14 cellular contexts compared by ENCODE assay signal in genomic region chr2:158973511-158973956, GRCh38. TPM values are rescaled to one million over a fixed set of nuclear protein-coding genes. Genes with fewer than 3 reads are reported as not detected.
A peak's percentile ranks its signal among the peaks of the same experiment; 100 is the strongest.
DNase-seq lines count a peak whose midpoint lies in the region; ATAC-seq, FAIRE-seq and TF ChIP-seq lines count a peak whose summit lies in the region.
"Had no signal": no experiment of that assay in that cellular context is flagged by ENCODE, and none has a peak within 500 bp of the region (broad histone marks: within the 10 kb centered on the region; RNA-seq: fewer than 3 reads in every experiment).

No MANE protein-coding gene starts in this region.

- no peak overlapping the region for H3K9ac ChIP-seq in astrocyte (ENCODE audit: low read length)

- H3K27me3 Mint-ChIP-seq in astrocyte (ENCODE audit: low read depth, unreplicated experiment), result no peaks in the 10 kb centered on the region
- H3K27me3 Mint-ChIP-seq in activated CD4-positive, alpha-beta T cell treated with anti-CD3 and anti-CD28 coated beads for 36 hours, result peaks cover 36% of the 10 kb centered on the region
- peaks cover 39% of the 10 kb centered on the region for H3K27me3 Mint-ChIP-seq in activated naive CD4-positive, alpha-beta T cell treated with anti-CD3 and anti-CD28 coated beads, Interleukin-2, amount 10 ng/mL, durations not matched to agents 7 days and 5 days

- H3K4me1 ChIP-seq in astrocyte (ENCODE audit: insufficient read depth, low read length), result peaks cover 3% of the 10 kb centered on the region

- no peak for TF ChIP-seq CTCF in astrocyte (IDR thresholded peaks at IDR 0.05; ENCODE audit: insufficient read depth, low read depth, low read length)

- ATAC-seq in activated CD4-positive, alpha-beta T cell treated with anti-CD3 and anti-CD28 coated beads for 36 hours, result no peak
- ATAC-seq in sciatic nerve, result no peak
- ATAC-seq: activated CD8-positive, alpha-beta T cell treated with anti-CD3 and anti-CD28 coated beads, Interleukin-2, amount 10 ng/mL, durations not matched to agents 7 days and 5 days; activated naive CD8-positive, alpha-beta T cell treated with anti-CD3 and anti-CD28 coated beads, Interleukin-2, amount 50 U/mL, for 24 hours; natural killer cell treated with Interleukin-12 subunit alpha and Interleukin-12 subunit beta and Interleukin-15 and Interleukin-18, amount 100 ng/mL, for 72 hours had no signal

- POLR2A ChIA-PET in activated CD4-positive, alpha-beta T cell treated with anti-CD3 and anti-CD28 coated beads for 36 hours (lab: Charles Lee), result interaction anchor here (0.9 kb wide), 1 partner anchor 9 kb away, joined by 3 read pairs; no protein-coding TSS in a partner anchor

- peaks cover 3% of the 10 kb centered on the region for H3K36me3 Mint-ChIP-seq in astrocyte (ENCODE audit: low read depth, unreplicated experiment)
- no peaks in the 10 kb centered on the region for H3K36me3 Mint-ChIP-seq in activated CD4-positive, alpha-beta T cell treated with anti-CD3 and anti-CD28 coated beads for 36 hours (ENCODE audit: low read depth)
- no peaks in the 10 kb centered on the region for H3K36me3 Mint-ChIP-seq in activated naive CD4-positive, alpha-beta T cell treated with anti-CD3 and anti-CD28 coated beads, Interleukin-2, amount 10 ng/mL, durations not matched to agents 7 days and 5 days
- H3K36me3 Mint-ChIP-seq: CD14-positive monocyte; natural killer cell treated with Interleukin-12 subunit alpha and Interleukin-12 subunit beta and Interleukin-15 and Interleukin-18, amount 100 ng/mL, for 72 hours had no signal

- no peaks in the 10 kb centered on the region for H3K9me3 ChIP-seq in astrocyte (ENCODE audit: insufficient read depth, low read depth, low read length)

- no peak for FAIRE-seq in astrocyte (lab: Jason Lieb, UNC)

- H3K27me3 ChIP-seq in astrocyte (ENCODE audit: insufficient read depth, low read length), result no peaks in the 10 kb centered on the region

- DNase-seq in DMS79 (lab: John Stamatoyannopoulos, UW) (peak; percentile 98), NCI-H2107 treated with DMSO at 0.1 percent for 48 hours (lab: John Stamatoyannopoulos, UW; ENCODE audit: unreplicated experiment) (peak; percentile 90), astrocyte (ENCODE audit: low read depth) (peak; percentile 36), myocyte (ENCODE audit: low read depth) (peak; percentile 24), sciatic nerve (ENCODE audit: low spot score) (no peak), mesenteric fat pad (ENCODE audit: low spot score) (no peak)
- DNase-seq in activated CD4-positive, alpha-beta T cell treated with anti-CD3 and anti-CD28 coated beads for 36 hours, result no peak
- no peak for DNase-seq in activated naive CD4-positive, alpha-beta T cell treated with anti-CD3 and anti-CD28 coated beads, Interleukin-2, amount 10 ng/mL, durations not matched to agents 7 days and 5 days
- DNase-seq: activated CD8-positive, alpha-beta T cell treated with anti-CD3 and anti-CD28 coated beads, Interleukin-2, amount 10 ng/mL, durations not matched to agents 7 days and 5 days; activated naive CD8-positive, alpha-beta T cell treated with anti-CD3 and anti-CD28 coated beads, Interleukin-2, amount 50 U/mL, for 24 hours; stimulated activated CD4-positive, alpha-beta T cell treated with anti-CD3 and anti-CD28 coated beads, Interleukin-12 subunit alpha, Interleukin-12 subunit beta, amount 100 ng/mL, for 4 hours; T-helper 1 cell had no signal

- intact Hi-C loops in activated CD4-positive, alpha-beta T cell treated with anti-CD3 and anti-CD28 coated beads for 36 hours (cut with DNase I, micrococcal nuclease), result no loop called here
- intact Hi-C loops in sciatic nerve (cut with DNase I), result no loop called here

- no peak overlapping the region for H3K4me3 Mint-ChIP-seq in astrocyte (ENCODE audit: unreplicated experiment)
- H3K4me3 Mint-ChIP-seq in activated CD4-positive, alpha-beta T cell treated with anti-CD3 and anti-CD28 coated beads for 36 hours, result no peak overlapping the region
- no peak overlapping the region for H3K4me3 Mint-ChIP-seq in activated naive CD4-positive, alpha-beta T cell treated with anti-CD3 and anti-CD28 coated beads, Interleukin-2, amount 10 ng/mL, durations not matched to agents 7 days and 5 days
- H3K4me3 Mint-ChIP-seq: activated CD8-positive, alpha-beta T cell treated with anti-CD3 and anti-CD28 coated beads, Interleukin-2, amount 10 ng/mL, durations not matched to agents 7 days and 5 days; activated naive CD8-positive, alpha-beta T cell treated with anti-CD3 and anti-CD28 coated beads, Interleukin-2, amount 50 U/mL, for 24 hours; CD14-positive monocyte; natural killer cell treated with Interleukin-12 subunit alpha and Interleukin-12 subunit beta and Interleukin-15 and Interleukin-18, amount 100 ng/mL, for 72 hours had no signal

- H3K27ac Mint-ChIP-seq in astrocyte (ENCODE audit: unreplicated experiment), result no peak overlapping the region
- no peak overlapping the region for H3K27ac Mint-ChIP-seq in activated CD4-positive, alpha-beta T cell treated with anti-CD3 and anti-CD28 coated beads for 36 hours
- H3K27ac Mint-ChIP-seq in activated naive CD4-positive, alpha-beta T cell treated with anti-CD3 and anti-CD28 coated beads, Interleukin-2, amount 10 ng/mL, durations not matched to agents 7 days and 5 days, result no peak overlapping the region
- H3K27ac Mint-ChIP-seq: activated CD8-positive, alpha-beta T cell treated with anti-CD3 and anti-CD28 coated beads, Interleukin-2, amount 10 ng/mL, durations not matched to agents 7 days and 5 days; activated naive CD8-positive, alpha-beta T cell treated with anti-CD3 and anti-CD28 coated beads, Interleukin-2, amount 50 U/mL, for 24 hours; CD14-positive monocyte; natural killer cell treated with Interleukin-12 subunit alpha and Interleukin-12 subunit beta and Interleukin-15 and Interleukin-18, amount 100 ng/mL, for 72 hours had no signal

- H4K20me1 ChIP-seq in astrocyte (ENCODE audit: insufficient read depth, low read length), result peaks cover 85% of the 10 kb centered on the region

- CTCF ChIA-PET in activated CD4-positive, alpha-beta T cell treated with anti-CD3 and anti-CD28 coated beads for 36 hours (lab: Charles Lee), result interaction anchor here (1.1 kb wide), 1 partner anchor 61 kb away, joined by 3 read pairs; no protein-coding TSS in a partner anchor
- CTCF ChIA-PET in activated naive CD4-positive, alpha-beta T cell treated with anti-CD3 and anti-CD28 coated beads, Interleukin-2, amount 10 ng/mL, durations not matched to agents 7 days and 5 days (lab: Charles Lee), result no interaction called here

- H3K4me1 Mint-ChIP-seq in astrocyte (ENCODE audit: low read depth, unreplicated experiment), result peaks cover 33% of the 10 kb centered on the region
- peaks cover 14% of the 10 kb centered on the region for H3K4me1 Mint-ChIP-seq in activated CD4-positive, alpha-beta T cell treated with anti-CD3 and anti-CD28 coated beads for 36 hours
- peaks cover 15% of the 10 kb centered on the region for H3K4me1 Mint-ChIP-seq in activated naive CD4-positive, alpha-beta T cell treated with anti-CD3 and anti-CD28 coated beads, Interleukin-2, amount 10 ng/mL, durations not matched to agents 7 days and 5 days

- H3K27ac ChIP-seq in astrocyte (ENCODE audit: low read depth, low read length), result no peak overlapping the region

- H3K4me2 ChIP-seq in astrocyte (ENCODE audit: low read length), result no peak overlapping the region

- no peak overlapping the region for H2AFZ ChIP-seq in astrocyte (ENCODE audit: low read depth, low read length)

- no peaks in the 10 kb centered on the region for H3K36me3 ChIP-seq in astrocyte (ENCODE audit: insufficient read depth, low read length)

- H3K4me3 ChIP-seq in astrocyte (ENCODE audit: insufficient read depth, low read depth, low read length), result no peak overlapping the region

- H3K79me2 ChIP-seq in astrocyte (ENCODE audit: insufficient read depth, low read length), result peaks cover 98% of the 10 kb centered on the region

- no peaks in the 10 kb centered on the region for H3K9me3 Mint-ChIP-seq in astrocyte (ENCODE audit: unreplicated experiment)
- no peaks in the 10 kb centered on the region for H3K9me3 Mint-ChIP-seq in activated CD4-positive, alpha-beta T cell treated with anti-CD3 and anti-CD28 coated beads for 36 hours (ENCODE audit: low read depth)
- no peaks in the 10 kb centered on the region for H3K9me3 Mint-ChIP-seq in activated naive CD4-positive, alpha-beta T cell treated with anti-CD3 and anti-CD28 coated beads, Interleukin-2, amount 10 ng/mL, durations not matched to agents 7 days and 5 days
- H3K9me3 Mint-ChIP-seq: activated naive CD8-positive, alpha-beta T cell treated with anti-CD3 and anti-CD28 coated beads, Interleukin-2, amount 50 U/mL, for 24 hours; natural killer cell treated with Interleukin-12 subunit alpha and Interleukin-12 subunit beta and Interleukin-15 and Interleukin-18, amount 100 ng/mL, for 72 hours had no signal

RNA-seq across cellular contexts. Expression of gene TANC1, which starts 5.1 kb away (rescaled TPM):
- total RNA-seq in astrocyte (45.0 and 45.2 TPM in 2 replicates), myocyte (19.1 and 20.1 TPM in 2 replicates), sciatic nerve (50.3 TPM), mesenteric fat pad (27.9 TPM)
- polyA plus RNA-seq in myocyte (2012), result 14.2 TPM
- 1 to 10 TPM in 1 of 2 experiments, under 1 TPM in 1; 0.89 to 1.1 TPM for total RNA-seq in activated CD4-positive, alpha-beta T cell treated with anti-CD3 and anti-CD28 coated beads for 36 hours
- polyA plus RNA-seq: CD14-positive monocyte had no signal

Comparison
In these comparisons a context has a peak if more than half of its experiments do, and no peak if none do; other contexts are left out.
1. DNase-seq: peak in DMS79 (single experiment), NCI-H2107 treated with DMSO at 0.1 percent for 48 hours (single experiment), astrocyte (single experiment) and myocyte (single experiment); none in activated CD4-positive, alpha-beta T cell treated with anti-CD3 and anti-CD28 coated beads for 36 hours (single experiment), sciatic nerve (single experiment), activated naive CD4-positive, alpha-beta T cell treated with anti-CD3 and anti-CD28 coated beads, Interleukin-2, amount 10 ng/mL, durations not matched to agents 7 days and 5 days (single experiment) and mesenteric fat pad (single experiment).